ENCODE assay signal across 15 cellular contexts in genomic region chr6:111354751-111355150, GRCh38.
"Had no signal": no experiment of that assay in that cellular context is flagged by ENCODE, and none has a peak within 500 bp of the region (broad histone marks: within the 10 kb centered on the region; RNA-seq: fewer than 3 reads in every experiment).

No MANE protein-coding gene starts in this region.

- DNase-seq: activated naive CD4-positive, alpha-beta T cell treated with Interleukin-2 at 50 U/mL for 16 hours; anterior cingulate cortex; brain microvascular endothelial cell; cerebellar nuclear complex; dorsolateral prefrontal cortex; endodermal cell; mesendoderm; occipital lobe; stomach had no signal

- H3K27ac Mint-ChIP-seq: activated T-helper 17 cell treated with anti-CD3 and anti-CD28 coated beads, Interleukin-2, amount 50 U/mL, for 72 hours; endodermal cell had no signal

- H3K27me3 ChIP-seq: brain microvascular endothelial cell, dorsolateral prefrontal cortex, stomach had no signal

- H3K4me3 ChIP-seq: dorsolateral prefrontal cortex, stomach, thoracic aorta had no signal

- H3K9me3 Mint-ChIP-seq: activated T-helper 17 cell treated with anti-CD3 and anti-CD28 coated beads, Interleukin-2, amount 50 U/mL, for 72 hours; endodermal cell; nephron had no signal

- H3K27ac ChIP-seq: brain microvascular endothelial cell, dorsolateral prefrontal cortex, stomach, thoracic aorta had no signal

- H3K27me3 Mint-ChIP-seq: activated T-helper 17 cell treated with anti-CD3 and anti-CD28 coated beads, Interleukin-2, amount 50 U/mL, for 72 hours had no signal

- H3K4me3 Mint-ChIP-seq: activated T-helper 17 cell treated with anti-CD3 and anti-CD28 coated beads, Interleukin-2, amount 50 U/mL, for 72 hours; endodermal cell; nephron had no signal

- H3K4me1 Mint-ChIP-seq: activated T-helper 17 cell treated with anti-CD3 and anti-CD28 coated beads, Interleukin-2, amount 50 U/mL, for 72 hours; endodermal cell had no signal

- H3K9me3 ChIP-seq: stomach, thoracic aorta had no signal

- ATAC-seq: activated CD4-positive, CD25-positive, alpha-beta regulatory T cell treated with anti-CD3 and anti-CD28 coated beads, Interleukin-2, amount 50 U/mL, for 24 hours; activated T-helper 17 cell treated with anti-CD3 and anti-CD28 coated beads, Interleukin-2, amount 50 U/mL, for 72 hours; left lobe of liver; sciatic nerve had no signal
